8 cellular contexts compared by ENCODE assay signal in genomic region chr9:100324594-100325200, GRCh38. TPM values are rescaled to one million over a fixed set of nuclear protein-coding genes. Genes with fewer than 3 reads are reported as not detected.
A peak's percentile ranks its signal among the peaks of the same experiment; 100 is the strongest.
DNase-seq lines count a peak whose midpoint lies in the region; ATAC-seq and TF ChIP-seq lines count a peak whose summit lies in the region.

No MANE protein-coding gene starts in this region.

- no peaks in the 10 kb centered on the region for H3K9me3 Mint-ChIP-seq in activated CD4-positive, alpha-beta memory T cell treated with anti-CD3 and anti-CD28 coated beads, Interleukin-2, amount 10 ng/mL, durations not matched to agents 7 days and 5 days

- CTCF ChIA-PET in activated CD4-positive, alpha-beta memory T cell treated with anti-CD3 and anti-CD28 coated beads, Interleukin-2, amount 10 ng/mL, durations not matched to agents 7 days and 5 days (lab: Charles Lee), result interaction anchor here (0.6 to 2.8 kb wide), 23 partner anchors 8 to 1140 kb away, joined by 3 to 15 read pairs (median 5); partner anchors contain the start of gene TEX10

- DNase-seq in SIG-M5 treated with dmso at 0.1 percent for 504 hours (lab: John Stamatoyannopoulos, UW; ENCODE audit: unreplicated experiment) (peak; percentile 68), SIG-M5 (lab: John Stamatoyannopoulos, UW) (no peak), NCI-H82 (lab: John Stamatoyannopoulos, UW) (peak; percentile 35), epithelial cell of proximal tubule (ENCODE audit: low read depth) (no peak), renal cortical epithelial cell (ENCODE audit: low read depth) (peak; percentile 69), UCSD-AML1 (lab: John Stamatoyannopoulos, UW; ENCODE audit: unreplicated experiment) (no peak)
- no peak for DNase-seq in activated CD4-positive, alpha-beta memory T cell treated with anti-CD3 and anti-CD28 coated beads, Interleukin-2, amount 10 ng/mL, durations not matched to agents 7 days and 5 days

- TF ChIP-seq CTCF in epithelial cell of proximal tubule (conservative IDR thresholded peaks at IDR 0.05; ENCODE audit: low read depth, low read length), result peak; percentile 56

- no peak overlapping the region for H3K4me3 ChIP-seq in epithelial cell of proximal tubule (ENCODE audit: low read depth, low read length)

- H3K4me1 Mint-ChIP-seq in activated CD4-positive, alpha-beta memory T cell treated with anti-CD3 and anti-CD28 coated beads, Interleukin-2, amount 10 ng/mL, durations not matched to agents 7 days and 5 days, result peaks cover 1% of the 10 kb centered on the region

- POLR2A ChIA-PET in activated CD4-positive, alpha-beta memory T cell treated with anti-CD3 and anti-CD28 coated beads, Interleukin-2, amount 10 ng/mL, durations not matched to agents 7 days and 5 days (lab: Charles Lee), result no interaction called here

- ATAC-seq in GM21447 (IDR thresholded peaks at IDR 0.05; ENCODE audit: unreplicated experiment), result no peak

- no peak overlapping the region for H3K4me3 Mint-ChIP-seq in activated CD4-positive, alpha-beta memory T cell treated with anti-CD3 and anti-CD28 coated beads, Interleukin-2, amount 10 ng/mL, durations not matched to agents 7 days and 5 days

- H3K36me3 Mint-ChIP-seq in activated CD4-positive, alpha-beta memory T cell treated with anti-CD3 and anti-CD28 coated beads, Interleukin-2, amount 10 ng/mL, durations not matched to agents 7 days and 5 days (ENCODE audit: low read depth), result peaks cover 17% of the 10 kb centered on the region

- H3K27me3 Mint-ChIP-seq in activated CD4-positive, alpha-beta memory T cell treated with anti-CD3 and anti-CD28 coated beads, Interleukin-2, amount 10 ng/mL, durations not matched to agents 7 days and 5 days, result no peaks in the 10 kb centered on the region

- no peak overlapping the region for H3K27ac Mint-ChIP-seq in activated CD4-positive, alpha-beta memory T cell treated with anti-CD3 and anti-CD28 coated beads, Interleukin-2, amount 10 ng/mL, durations not matched to agents 7 days and 5 days

RNA-seq across cellular contexts. Expression of gene TEX10, which starts 28.0 kb away (rescaled TPM):
- total RNA-seq in epithelial cell of proximal tubule, result 25.9 and 42.6 TPM in 2 replicates
- total RNA-seq in renal cortical epithelial cell, result 29.3 and 35.3 TPM in 2 replicates
- total RNA-seq in activated CD4-positive, alpha-beta memory T cell treated with anti-CD3 and anti-CD28 coated beads, Interleukin-2, amount 10 ng/mL, durations not matched to agents 7 days and 5 days, result 10 to 100 TPM; 14.8 to 16.5 TPM

Comparison
In these comparisons a context has a peak if more than half of its experiments do, and no peak if none do; other contexts are left out.
1. DNase-seq: peak in SIG-M5 treated with dmso at 0.1 percent for 504 hours (single experiment), NCI-H82 (single experiment) and renal cortical epithelial cell (single experiment); none in SIG-M5 (single experiment), epithelial cell of proximal tubule (single experiment), UCSD-AML1 (single experiment) and activated CD4-positive, alpha-beta memory T cell treated with anti-CD3 and anti-CD28 coated beads, Interleukin-2, amount 10 ng/mL, durations not matched to agents 7 days and 5 days (single experiment).